In the genomic region with DNA sequence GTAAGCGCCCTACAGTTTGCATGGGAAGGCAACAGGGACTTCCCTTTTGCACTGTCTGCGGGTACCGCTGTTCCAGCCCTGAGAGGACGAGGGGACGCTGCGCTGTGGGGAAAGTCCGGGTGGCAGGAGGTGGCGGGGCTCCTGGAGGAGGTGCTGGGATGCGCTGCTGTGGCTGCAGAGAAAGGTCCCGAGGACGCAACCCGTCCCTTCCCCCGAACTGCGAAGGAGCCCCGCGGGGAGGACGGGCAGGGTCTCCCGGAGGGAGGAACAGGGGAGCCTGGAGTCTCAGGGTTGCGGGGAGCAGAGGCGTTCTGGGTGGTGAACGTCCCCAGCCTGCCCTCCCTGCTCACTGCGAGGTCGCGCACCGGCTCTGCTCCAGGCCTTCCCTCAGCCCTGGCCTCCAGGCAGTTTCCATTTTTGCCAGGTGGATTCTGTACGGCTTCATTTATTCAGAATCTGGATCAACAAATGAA, we compare ENCODE assay signal across 15 cellular contexts.
DNase-seq lines count a peak whose midpoint lies in the region; ATAC-seq, FAIRE-seq and TF ChIP-seq lines count a peak whose summit lies in the region.
"Had no signal": no experiment of that assay in that cellular context is flagged by ENCODE, and none has a peak within 500 bp of the region (broad histone marks: within the 10 kb centered on the region; RNA-seq: fewer than 3 reads in every experiment).

No MANE protein-coding gene starts in this region.

- no peak overlapping the region for H3K4me3 Mint-ChIP-seq in Calu3 (ENCODE audit: low read depth, unreplicated experiment)
- H3K4me3 Mint-ChIP-seq: B cell had no signal

- H3K9me1 ChIP-seq in K562 (ENCODE audit: control insufficient read depth, insufficient read depth, low read length), result no peaks in the 10 kb centered on the region

- in situ Hi-C loops in GM13977 (cut with MboI; ENCODE audit: low pct_unique_long_range_greater_than_20kb, low sequenced_read_pairs, unreplicated experiment), result loop anchor here (25.0 kb wide), 1 partner anchor 106 kb away; no protein-coding TSS in a partner anchor
- in situ Hi-C loops in K562 (cut with MboI), result no loop called here

- no peak overlapping the region for H3K27ac Mint-ChIP-seq in Calu3 (ENCODE audit: unreplicated experiment)
- H3K27ac Mint-ChIP-seq: activated T-helper 2 cell treated with anti-CD3 and anti-CD28 coated beads, Interferon-gamma antibody, Interleukin-2, Interleukin-4, amounts not matched to agents 10 μg/mL and 5 μg/mL and 100 μg/mL, durations not matched to agents 14 hours and 24 hours and 36 hours; B cell had no signal

- POLR2A ChIA-PET in K562 (lab: Yijun Ruan, JAX), result no interaction called here

- H4K20me1 ChIP-seq in K562 (replicated peaks; ENCODE audit: control insufficient read depth, insufficient read depth, low read length), result no peaks in the 10 kb centered on the region

- H3K4me3 ChIP-seq in K562 (no peak overlapping the region), iPS DF 6.9 (ENCODE audit: low read length) (peak overlapping the region; percentile 20; the same call in 1 of the 2 replicates)

- H3K9me3 ChIP-seq in K562 (replicated peaks; ENCODE audit: control insufficient read depth, insufficient read depth, low read depth, low read length), result no peaks in the 10 kb centered on the region
- H3K9me3 ChIP-seq in iPS DF 6.9 (ENCODE audit: control insufficient read depth, insufficient read depth, low read length), result no peaks in the 10 kb centered on the region

- no peak overlapping the region for H2AFZ ChIP-seq in K562 (ENCODE audit: low read depth, low read length)

- no peak for TF ChIP-seq POLR2A in K562 (conservative IDR thresholded peaks at IDR 0.05)

- FAIRE-seq in K562 (lab: Jason Lieb, UNC), result no peak
- FAIRE-seq: islet of Langerhans had no signal

- no peaks in the 10 kb centered on the region for H3K4me1 Mint-ChIP-seq in Calu3 (ENCODE audit: low read depth, unreplicated experiment)
- H3K4me1 Mint-ChIP-seq: B cell had no signal

- H3K4me1 ChIP-seq in K562 (replicated peaks in 1 of 2; ENCODE audit: control insufficient read depth in 2 of 2, insufficient read depth in 2 of 2, low read length in 2 of 2) (peaks cover 0 to 7% of the 10 kb centered on the region in 2 experiments; a peak in 1 of 5 replicates), iPS DF 6.9 (ENCODE audit: control insufficient read depth, insufficient read depth, low read length) (peaks cover 4% of the 10 kb centered on the region; the same call in 1 of the 2 replicates)

- no peak for TF ChIP-seq EP300 in K562 (IDR thresholded peaks at IDR 0.05; ENCODE audit: low read length)

- ATAC-seq in K562, result peak; percentile 38; the same call in 2 of the 3 replicates
- no peak for ATAC-seq in GM19395 (IDR thresholded peaks at IDR 0.05; ENCODE audit: unreplicated experiment)
- no peak for ATAC-seq in GM18517 (IDR thresholded peaks at IDR 0.05; ENCODE audit: unreplicated experiment)

- H3K27me3 ChIP-seq in K562 (ENCODE audit: control insufficient read depth in 2 of 2, insufficient read depth in 2 of 2, low read length in 2 of 2), result peaks cover 2 to 31% of the 10 kb centered on the region in 2 experiments; a peak in 3 of 5 replicates
- no peaks in the 10 kb centered on the region for H3K27me3 ChIP-seq in iPS DF 6.9 (ENCODE audit: control insufficient read depth, insufficient read depth, low read length)

- DNase-seq in GM13977 (ENCODE audit: low spot score), result peak; percentile 44
- no peak for DNase-seq in K562 (ENCODE audit: extremely low read depth in 1 of 4, low spot score in 3 of 4)
- no peak for DNase-seq in iPS DF 6.9 (ENCODE audit: low read depth, low spot score)
- peak; percentile 68 for DNase-seq in retina
- no peak for DNase-seq in Calu3
- no peak for DNase-seq in COR-L47 (lab: John Stamatoyannopoulos, UW)
- DNase-seq: effector CD4-positive, alpha-beta T cell; NCI-H2171 treated with DMSO at 0.1 percent for 48 hours had no signal

- no peaks in the 10 kb centered on the region for H3K36me3 Mint-ChIP-seq in Calu3 (ENCODE audit: insufficient read depth, unreplicated experiment)

- no peaks in the 10 kb centered on the region for H3K27me3 Mint-ChIP-seq in Calu3 (ENCODE audit: unreplicated experiment)

- H3K27ac ChIP-seq in K562 (ENCODE audit: extremely low read depth, low read depth, low read length) (no peak overlapping the region), iPS DF 6.9 (ENCODE audit: low read length) (no peak overlapping the region)
- H3K27ac ChIP-seq: RWPE1, VCaP had no signal

- CTCF ChIA-PET in K562 (lab: Yijun Ruan, JAX; ENCODE audit: low intra/inter-chr PET ratio) (no interaction called here), Calu3 (lab: Charles Lee) (no interaction called here)

- no peaks in the 10 kb centered on the region for H3K36me3 ChIP-seq in K562 (ENCODE audit: control insufficient read depth, insufficient read depth, low read length)
- no peaks in the 10 kb centered on the region for H3K36me3 ChIP-seq in iPS DF 6.9 (ENCODE audit: control insufficient read depth, insufficient read depth, low read length)

- H3K4me2 ChIP-seq in K562 (ENCODE audit: insufficient read depth, low read length), result no peak overlapping the region

- no peak for TF ChIP-seq RAD21 in K562 (CRISPR knock-in tag; conservative IDR thresholded peaks at IDR 0.05 in 1 of 2, IDR thresholded peaks at IDR 0.05 in 1 of 2)

- no peaks in the 10 kb centered on the region for H3K79me2 ChIP-seq in K562 (ENCODE audit: control insufficient read depth, insufficient read depth, low read length)

- intact Hi-C loops in K562 (cut with micrococcal nuclease) (no loop called here), Calu3 (cut with micrococcal nuclease; ENCODE audit: unreplicated experiment) (no loop called here)

- no TSS peak for BruUV-seq in K562 (replicated peaks; lab: Mats Ljungman, UMichigan)
- BruUV-seq in Calu3 (replicated peaks; lab: Mats Ljungman, UMichigan), result no TSS peak

- TF ChIP-seq CTCF in GM13977 (IDR thresholded peaks at IDR 0.05; ENCODE audit: extremely low read depth, insufficient read depth, missing control alignments), result no peak
- TF ChIP-seq CTCF in K562 (IDR thresholded peaks at IDR 0.05 in 2 of 3, conservative IDR thresholded peaks at IDR 0.05 in 1 of 3; ENCODE audit: insufficient read depth in 2 of 3, low read depth in 1 of 3, low read length in 3 of 3), result no peak
- TF ChIP-seq CTCF in Calu3 (IDR thresholded peaks at IDR 0.05; ENCODE audit: unreplicated experiment), result no peak

- H3K9me3 Mint-ChIP-seq in Calu3 (ENCODE audit: low read depth, unreplicated experiment), result peaks cover 2% of the 10 kb centered on the region
- H3K9me3 Mint-ChIP-seq: activated T-helper 2 cell treated with anti-CD3 and anti-CD28 coated beads, Interferon-gamma antibody, Interleukin-2, Interleukin-4, amounts not matched to agents 10 μg/mL and 5 μg/mL and 100 μg/mL, durations not matched to agents 14 hours and 24 hours and 36 hours had no signal

- 3% methylated on average over 26 of the region's 26 CpGs for WGBS in K562 (ENCODE audit: insufficient coverage, low coverage, missing lambda C conversion rate)
- WGBS in iPS DF 6.9 (ENCODE audit: insufficient coverage, insufficient read length), result no CpG with 5 or more reads among the region's 26 CpGs

- H3K9ac ChIP-seq in K562 (ENCODE audit: insufficient read depth in 1 of 2, low read depth in 2 of 2, low read length in 2 of 2), result no peak overlapping the region

TF ChIP-seq in K562, 482 proteins besides CTCF, POLR2A, EP300 and RAD21:
- TF ChIP-seq ELF2 (CRISPR knock-in tag; IDR thresholded peaks at IDR 0.05) (no peak), ZNF174 (CRISPR knock-in tag; IDR thresholded peaks at IDR 0.05) (no peak), ZNF224 (CRISPR knock-in tag; IDR thresholded peaks at IDR 0.05) (no peak)

Comparison
In these comparisons a context has a peak if more than half of its experiments do, and no peak if none do; other contexts are left out.
1. DNase-seq: peak in GM13977 (single experiment) and retina (single experiment); none in K562 (0 of 4), iPS DF 6.9 (single experiment), Calu3 (single experiment) and COR-L47 (single experiment).